In genomic region chr7:49333180-49333881, GRCh38 we compare ENCODE assay signal across 1 cellular context.
TF ChIP-seq lines count a peak whose summit lies in the region.

No MANE protein-coding gene starts in this region.

TF ChIP-seq in GM23338, 12 proteins besides CTCF, POLR2A, EP300 and RAD21:
- TF ChIP-seq REST (IDR thresholded peaks at IDR 0.05; ENCODE audit: unreplicated experiment) (no peak), JUNB (IDR thresholded peaks at IDR 0.05; ENCODE audit: unreplicated experiment) (no peak), ETS1 (IDR thresholded peaks at IDR 0.05) (no peak), EZH2 (IDR thresholded peaks at IDR 0.05; ENCODE audit: low read depth, unreplicated experiment) (no peak), STAT1 (IDR thresholded peaks at IDR 0.05; ENCODE audit: unreplicated experiment) (no peak), EZH2phosphoT487 (IDR thresholded peaks at IDR 0.05; ENCODE audit: unreplicated experiment) (no peak), ZNF331 (CRISPR knock-in tag; IDR thresholded peaks at IDR 0.05; ENCODE audit: low read depth) (no peak), NANOG (IDR thresholded peaks at IDR 0.05; ENCODE audit: borderline replicate concordance) (no peak), ZNF114 (CRISPR knock-in tag; IDR thresholded peaks at IDR 0.05) (no peak)
